In the genomic region with DNA sequence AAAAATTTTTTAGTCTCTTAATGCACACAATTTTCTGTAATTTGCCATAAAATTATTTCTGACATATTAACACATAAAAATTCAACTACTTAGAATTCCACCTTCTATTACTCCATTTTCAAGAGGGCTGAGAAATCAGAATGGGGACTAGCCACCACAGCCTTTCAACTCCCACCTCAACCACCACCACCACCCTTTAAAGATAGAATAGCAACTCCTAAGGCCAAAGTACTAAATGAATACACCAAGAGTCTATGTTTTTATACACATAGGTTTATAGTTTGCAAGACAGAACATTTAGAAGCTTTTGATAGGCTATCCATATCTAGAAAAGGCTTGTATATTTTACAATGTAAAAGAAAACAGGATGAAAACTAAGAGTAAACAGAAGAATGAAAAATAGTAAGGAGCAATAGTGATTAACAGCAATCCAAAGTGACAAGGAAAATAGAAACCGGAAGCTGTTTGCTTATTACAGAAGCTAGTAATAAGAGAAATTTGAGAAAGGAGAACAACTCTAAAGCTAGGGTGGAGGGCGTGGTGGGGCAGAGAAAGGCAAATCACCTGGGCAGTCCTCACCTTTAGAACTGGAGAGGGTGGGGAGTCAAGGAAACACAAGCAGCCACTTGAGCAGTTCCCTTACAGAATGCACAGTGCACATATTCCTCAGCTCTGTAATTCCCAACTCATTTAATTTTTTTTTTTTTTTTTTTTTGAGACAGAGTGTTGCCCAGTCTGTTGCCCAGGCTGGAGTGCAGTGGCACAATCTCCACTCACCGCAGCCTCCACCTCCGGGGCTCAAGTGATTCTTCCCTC, we compare ENCODE assay signal across 9 cellular contexts. TPM values are rescaled to one million over a fixed set of nuclear protein-coding genes. Genes with fewer than 3 reads are reported as not detected.
DNase-seq lines count a peak whose midpoint lies in the region; ATAC-seq and TF ChIP-seq lines count a peak whose summit lies in the region.
"Had no signal": no experiment of that assay in that cellular context is flagged by ENCODE, and none has a peak within 500 bp of the region (broad histone marks: within the 10 kb centered on the region; RNA-seq: fewer than 3 reads in every experiment).

No MANE protein-coding gene starts in this region.

- TF ChIP-seq CTCF in RWPE2 (IDR thresholded peaks at IDR 0.05; ENCODE audit: poor library complexity, severe bottlenecking) (no peak), H9 (conservative IDR thresholded peaks at IDR 0.05) (no peak)

- H3K27me3 ChIP-seq in RWPE2 (ENCODE audit: insufficient read depth, poor library complexity, severe bottlenecking) = no peaks in the 10 kb centered on the region
- H3K27me3 ChIP-seq in H9 (ENCODE audit: insufficient read depth, low read length) = no peaks in the 10 kb centered on the region

- H2BK15ac ChIP-seq in H9 (ENCODE audit: low read depth, low read length) = no peak overlapping the region

- peaks cover 0 to 3% (median under 1%) of the 10 kb centered on the region in 3 donors for H3K36me3 Mint-ChIP-seq in naive thymus-derived CD8-positive, alpha-beta T cell
- peaks cover 0 to 2% (median 0%) of the 10 kb centered on the region in 3 experiments; a peak in 1 of 7 replicates for H3K36me3 Mint-ChIP-seq in H9 (ENCODE audit: insufficient read depth in 1 of 3, low read depth in 3 of 3)

- H4K5ac ChIP-seq in H9 (ENCODE audit: insufficient read length, low read depth, low read length) = no peak overlapping the region

- H4K91ac ChIP-seq in H9 (ENCODE audit: insufficient read length, low read depth, low read length) = no peak overlapping the region

- H3K79me1 ChIP-seq in H9 (ENCODE audit: insufficient read depth, low read depth, low read length, poor library complexity, severe bottlenecking) = peaks cover 2% of the 10 kb centered on the region

- H3K9ac ChIP-seq in H9 (ENCODE audit: extremely low read depth, insufficient read length, low read length) = no peak overlapping the region

- H3K23me2 ChIP-seq in H9 (ENCODE audit: insufficient read length, low read depth, low read length, poor library complexity, severe bottlenecking) = no peaks in the 10 kb centered on the region

- no peak overlapping the region for H2BK5ac ChIP-seq in H9 (ENCODE audit: insufficient read length, low read length)

- H3K4me2 ChIP-seq in H9 (ENCODE audit: insufficient read depth, insufficient read length, low read length) = no peak overlapping the region

- H3K4me1 ChIP-seq in RWPE2 (ENCODE audit: insufficient read depth, poor library complexity, severe bottlenecking) (peaks cover 10% of the 10 kb centered on the region), H9 (ENCODE audit: insufficient read depth, low read length) (no peaks in the 10 kb centered on the region)

- H3K27ac Mint-ChIP-seq in naive thymus-derived CD8-positive, alpha-beta T cell = peak overlapping the region in 9 of 10 donors; percentile 27 to 77 (median 66)
- H3K27ac Mint-ChIP-seq in H9 = no peak overlapping the region; a peak in 1 of 7 replicates

- no peak overlapping the region for H2BK12ac ChIP-seq in H9 (ENCODE audit: insufficient read length, low read depth, low read length)

- WGBS in H9 (ENCODE audit: extremely low coverage, insufficient read length, low lambda C conversion rate) = no CpG with 5 or more reads among the region's 4 CpGs

- no peak overlapping the region for H3K4ac ChIP-seq in H9 (ENCODE audit: low read depth, low read length)

- ATAC-seq in GM18498 (IDR thresholded peaks at IDR 0.05; ENCODE audit: unreplicated experiment) (peak; percentile 50), HG02610 (IDR thresholded peaks at IDR 0.05; ENCODE audit: unreplicated experiment) (peak; percentile 54), RWPE2 (ENCODE audit: low read depth) (peak; percentile 63), GM19455 (IDR thresholded peaks at IDR 0.05; ENCODE audit: unreplicated experiment) (no peak), GM21619 (IDR thresholded peaks at IDR 0.05; ENCODE audit: unreplicated experiment) (no peak)
- ATAC-seq in naive thymus-derived CD8-positive, alpha-beta T cell = no peak

- H2AFZ ChIP-seq in H9 (ENCODE audit: low read length) = no peak overlapping the region

- no peaks in the 10 kb centered on the region for H4K20me1 ChIP-seq in H9 (ENCODE audit: control insufficient read depth, insufficient read depth, insufficient read length)

- DNase-seq in RWPE2 (ENCODE audit: low spot score) (no peak), H9 (no peak), 8988T (no peak)
- DNase-seq in naive thymus-derived CD8-positive, alpha-beta T cell = no peak
- DNase-seq: cerebellar nuclear complex had no signal

- no peak overlapping the region for H2BK120ac ChIP-seq in H9 (ENCODE audit: low read depth, low read length, poor library complexity, severe bottlenecking)

- no peaks in the 10 kb centered on the region for H3K9me3 ChIP-seq in RWPE2 (ENCODE audit: severe bottlenecking)
- no peaks in the 10 kb centered on the region for H3K9me3 ChIP-seq in H9 (ENCODE audit: control insufficient read depth, low read depth, low read length)

- no peak overlapping the region for H3K18ac ChIP-seq in H9 (ENCODE audit: insufficient read length, low read depth, low read length)

- no peaks in the 10 kb centered on the region for H3K27me3 Mint-ChIP-seq in naive thymus-derived CD8-positive, alpha-beta T cell
- H3K27me3 Mint-ChIP-seq in H9 (ENCODE audit: low read depth) = no peaks in the 10 kb centered on the region

- H2BK20ac ChIP-seq in H9 (ENCODE audit: low read depth, low read length, poor library complexity, severe bottlenecking) = no peak overlapping the region

- H3K27ac ChIP-seq in RWPE2 (ENCODE audit: poor library complexity, severe bottlenecking) (peak overlapping the region; percentile 10), H9 (ENCODE audit: insufficient read length, low read depth, low read length) (no peak overlapping the region)

- H2AK5ac ChIP-seq in H9 (ENCODE audit: insufficient read length, low read length) = no peak overlapping the region

- peaks cover 6% of the 10 kb centered on the region; the same call in 1 of the 2 replicates for H3K79me2 ChIP-seq in H9 (ENCODE audit: insufficient read depth, low read length)

- no peak overlapping the region for H4K8ac ChIP-seq in H9 (replicated peaks; ENCODE audit: insufficient read length, low read depth, low read length)

- H3K56ac ChIP-seq in H9 (ENCODE audit: insufficient read length, low read depth, low read length) = no peak overlapping the region

- peaks cover 0 to 2% (median 0%) of the 10 kb centered on the region in 9 donors for H3K9me3 Mint-ChIP-seq in naive thymus-derived CD8-positive, alpha-beta T cell
- no peaks in the 10 kb centered on the region for H3K9me3 Mint-ChIP-seq in H9

- POLR2A ChIA-PET in naive thymus-derived CD8-positive, alpha-beta T cell (lab: Charles Lee) = interaction anchor here (0.6 kb wide), 1 partner anchor 569 kb away, joined by 5 read pairs; no protein-coding TSS in a partner anchor

- H3K4me3 Mint-ChIP-seq in naive thymus-derived CD8-positive, alpha-beta T cell = peak overlapping the region in 7 of 10 donors; percentile 3 to 42 (median 31)
- no peak overlapping the region for H3K4me3 Mint-ChIP-seq in H9

- no peak overlapping the region for H3K14ac ChIP-seq in H9 (ENCODE audit: insufficient read depth, low read length)

- H3K4me3 ChIP-seq in RWPE2 (ENCODE audit: severe bottlenecking) = no peak overlapping the region

- H3K23ac ChIP-seq in H9 (ENCODE audit: insufficient read length, low read depth, low read length) = no peak overlapping the region

- H3K4me1 Mint-ChIP-seq in naive thymus-derived CD8-positive, alpha-beta T cell = peaks cover 31 to 73% (median 58%) of the 10 kb centered on the region in 4 donors
- H3K4me1 Mint-ChIP-seq in H9 = no peaks in the 10 kb centered on the region; a peak in 1 of 4 replicates

- 0 out of 2 replicates have a peak, but pooled peaks cover 3% of the 10 kb centered on the region for H3K36me3 ChIP-seq in RWPE2 (ENCODE audit: low read depth)

- no peak overlapping the region for H3T11ph ChIP-seq in H9 (ENCODE audit: low read length)

RNA-seq across cellular contexts. Expression of a gene that starts 27.7 kb away (rescaled TPM):
- total RNA-seq in naive thymus-derived CD8-positive, alpha-beta T cell = 10 to 100 TPM; 48.8 to 53.8 TPM
- 10 to 100 TPM; 29.5 to 41.1 (median 30.0) TPM for polyA plus RNA-seq in naive thymus-derived CD8-positive, alpha-beta T cell
- 40.2 and 44.1 TPM in 2 replicates for total RNA-seq in H9 (2021)

Comparison
In these comparisons a context has a peak if more than half of its experiments do, and no peak if none do; other contexts are left out.
1. ATAC-seq: peak in GM18498 (single experiment), HG02610 (single experiment) and RWPE2 (single experiment); none in naive thymus-derived CD8-positive, alpha-beta T cell (0 of 2), GM19455 (single experiment) and GM21619 (single experiment).
2. H3K27ac Mint-ChIP-seq: peak in naive thymus-derived CD8-positive, alpha-beta T cell (9 of 10); none in H9 (0 of 3).
3. H3K4me3 Mint-ChIP-seq: peak in naive thymus-derived CD8-positive, alpha-beta T cell (7 of 10); none in H9 (0 of 2).